8 cellular contexts compared by ENCODE assay signal in genomic region chr10:16437540-16437894, GRCh38. TPM values are rescaled to one million over a fixed set of nuclear protein-coding genes. Genes with fewer than 3 reads are reported as not detected.
DNase-seq lines count a peak whose midpoint lies in the region; ATAC-seq and TF ChIP-seq lines count a peak whose summit lies in the region.

No MANE protein-coding gene starts in this region.

- no peaks in the 10 kb centered on the region for H4K20me1 ChIP-seq in PC-3 (ENCODE audit: low read length)

- peak overlapping the region; percentile 71 for H3K4me2 ChIP-seq in PC-3 (ENCODE audit: low read length)

- H3K36me3 ChIP-seq in ES-I3 (ENCODE audit: insufficient read depth, low read length), result no peaks in the 10 kb centered on the region
- no peaks in the 10 kb centered on the region for H3K36me3 ChIP-seq in PC-3 (ENCODE audit: low read depth, low read length)

- H3K36me3 Mint-ChIP-seq in progenitor cell of endocrine pancreas (ENCODE audit: insufficient read depth), result peaks cover 1% of the 10 kb centered on the region

- H3K27me3 Mint-ChIP-seq in progenitor cell of endocrine pancreas, result peaks cover 9% of the 10 kb centered on the region

- no peaks in the 10 kb centered on the region for H3K27me3 ChIP-seq in PC-3 (ENCODE audit: low read length)

- H3K27ac ChIP-seq in PC-3 (ENCODE audit: low read length), result peak overlapping the region; percentile 34; the same call in 1 of the 2 replicates

- H3K4me3 Mint-ChIP-seq in progenitor cell of endocrine pancreas (ENCODE audit: low read depth), result peak overlapping the region; percentile 80

- peaks cover 25% of the 10 kb centered on the region for H3K4me1 Mint-ChIP-seq in progenitor cell of endocrine pancreas (ENCODE audit: low read depth)

- CTCF ChIA-PET in PC-3 (lab: Charles Lee), result no interaction called here

- intact Hi-C loops in PC-3 (cut with micrococcal nuclease), result loop anchor here (2.0 kb wide), 2 partner anchors 57 to 379 kb away; partner anchors contain the start of gene RSU1

- peak overlapping the region; percentile 72 for H2AFZ ChIP-seq in PC-3 (ENCODE audit: low read length)

- ATAC-seq in PC-3 (no peak), GM21723 (IDR thresholded peaks at IDR 0.05; ENCODE audit: unreplicated experiment) (no peak)

- BruUV-seq in PC-3 (replicated peaks; lab: Mats Ljungman, UMichigan), result no TSS peak

- H3K9ac ChIP-seq in ES-I3 (ENCODE audit: low read depth, low read length), result peak overlapping the region; percentile 61; the same call in 1 of the 2 replicates
- H3K9ac ChIP-seq in PC-3 (ENCODE audit: low read length), result peak overlapping the region; percentile 76

- POLR2A ChIA-PET in PC-3 (lab: Charles Lee; ENCODE audit: unreplicated experiment), result interaction anchor here (0.6 to 0.7 kb wide), 3 partner anchors 53 to 1094 kb away, joined by 3 read pairs; no protein-coding TSS in a partner anchor

- no peaks in the 10 kb centered on the region for H3K9me3 ChIP-seq in ES-I3 (ENCODE audit: control insufficient read depth, insufficient read depth, low read length)
- H3K9me3 ChIP-seq in PC-3 (ENCODE audit: low read length), result no peaks in the 10 kb centered on the region

- no peaks in the 10 kb centered on the region for H3K9me2 ChIP-seq in PC-3 (replicated peaks; ENCODE audit: low read length)

- no peaks in the 10 kb centered on the region for H3K9me3 Mint-ChIP-seq in progenitor cell of endocrine pancreas (ENCODE audit: low read depth)

- TF ChIP-seq CTCF in PC-3 (conservative IDR thresholded peaks at IDR 0.05; ENCODE audit: low read depth, low read length) (no peak), epithelial cell of proximal tubule (conservative IDR thresholded peaks at IDR 0.05; ENCODE audit: low read depth, low read length) (no peak), progenitor cell of endocrine pancreas (IDR thresholded peaks at IDR 0.05; ENCODE audit: unreplicated experiment) (no peak)

- H3K4me3 ChIP-seq in PC-3 (ENCODE audit: low read length), result peak overlapping the region; percentile 70
- peak overlapping the region; percentile 72 for H3K4me3 ChIP-seq in epithelial cell of proximal tubule (ENCODE audit: low read depth, low read length)

- H3K79me2 ChIP-seq in PC-3 (ENCODE audit: low read length), result peaks cover 16% of the 10 kb centered on the region

- DNase-seq in PC-3 (no peak), epithelial cell of proximal tubule (ENCODE audit: low read depth) (no peak), progenitor cell of endocrine pancreas (ENCODE audit: low spot score, unreplicated experiment) (no peak), GM03348 (ENCODE audit: low spot score) (no peak), NCI-H1694 (lab: John Stamatoyannopoulos, UW) (no peak), H4 (ENCODE audit: low spot score) (no peak)

- H3K27ac Mint-ChIP-seq in progenitor cell of endocrine pancreas, result no peak overlapping the region

- H3F3A ChIP-seq in PC-3 (ENCODE audit: low read length, unreplicated experiment), result no peaks in the 10 kb centered on the region

- H3K4me1 ChIP-seq in ES-I3 (ENCODE audit: insufficient read depth, low read length) (peaks cover 8% of the 10 kb centered on the region), PC-3 (ENCODE audit: insufficient read depth, low read length) (peaks cover 28% of the 10 kb centered on the region; the same call in 1 of the 2 replicates)

RNA-seq across cellular contexts. Expression of gene PTER, which starts 0.7 kb away (rescaled TPM):
- total RNA-seq in PC-3 (2014; rRNA removed) (6.6 and 9.3 TPM in 2 replicates), epithelial cell of proximal tubule (9.7 and 15.3 TPM in 2 replicates), progenitor cell of endocrine pancreas (9.2 and 9.5 TPM in 2 replicates)
- 0.14 TPM in 1 of 2 replicates, not detected in the other for total RNA-seq in H4 (2014; rRNA removed; shearing (Covaris generic))
